1 cellular context compared by ENCODE assay signal in the genomic region with DNA sequence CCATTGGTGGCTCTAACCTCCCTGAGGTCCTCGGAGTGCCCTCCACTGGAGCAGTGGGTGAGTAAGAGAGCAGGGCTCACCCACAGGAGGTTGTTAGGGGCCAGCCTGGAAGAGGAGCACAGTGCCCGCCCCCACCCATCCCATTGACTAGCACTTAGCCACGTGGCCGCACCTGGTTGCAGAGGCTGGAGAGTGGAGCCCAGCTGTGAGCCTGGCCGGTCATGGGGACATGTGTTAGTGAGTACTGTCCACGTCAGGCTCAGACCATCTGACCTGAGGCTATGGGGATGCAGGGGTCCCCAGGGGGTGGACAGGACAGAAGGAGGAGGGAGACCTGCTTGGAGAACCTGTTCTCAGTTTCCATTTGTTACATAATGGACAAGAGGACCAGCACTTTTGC.
TF ChIP-seq lines count a peak whose summit lies in the region.

No MANE protein-coding gene starts in this region.

TF ChIP-seq in K562, 482 proteins besides CTCF, POLR2A, EP300 and RAD21:
- TF ChIP-seq, protein P1, sequence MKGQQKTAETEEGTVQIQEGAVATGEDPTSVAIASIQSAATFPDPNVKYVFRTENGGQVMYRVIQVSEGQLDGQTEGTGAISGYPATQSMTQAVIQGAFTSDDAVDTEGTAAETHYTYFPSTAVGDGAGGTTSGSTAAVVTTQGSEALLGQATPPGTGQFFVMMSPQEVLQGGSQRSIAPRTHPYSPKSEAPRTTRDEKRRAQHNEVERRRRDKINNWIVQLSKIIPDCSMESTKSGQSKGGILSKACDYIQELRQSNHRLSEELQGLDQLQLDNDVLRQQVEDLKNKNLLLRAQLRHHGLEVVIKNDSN (CRISPR knock-in tag; IDR thresholded peaks at IDR 0.05) = no peak
- TF ChIP-seq, protein P2, sequence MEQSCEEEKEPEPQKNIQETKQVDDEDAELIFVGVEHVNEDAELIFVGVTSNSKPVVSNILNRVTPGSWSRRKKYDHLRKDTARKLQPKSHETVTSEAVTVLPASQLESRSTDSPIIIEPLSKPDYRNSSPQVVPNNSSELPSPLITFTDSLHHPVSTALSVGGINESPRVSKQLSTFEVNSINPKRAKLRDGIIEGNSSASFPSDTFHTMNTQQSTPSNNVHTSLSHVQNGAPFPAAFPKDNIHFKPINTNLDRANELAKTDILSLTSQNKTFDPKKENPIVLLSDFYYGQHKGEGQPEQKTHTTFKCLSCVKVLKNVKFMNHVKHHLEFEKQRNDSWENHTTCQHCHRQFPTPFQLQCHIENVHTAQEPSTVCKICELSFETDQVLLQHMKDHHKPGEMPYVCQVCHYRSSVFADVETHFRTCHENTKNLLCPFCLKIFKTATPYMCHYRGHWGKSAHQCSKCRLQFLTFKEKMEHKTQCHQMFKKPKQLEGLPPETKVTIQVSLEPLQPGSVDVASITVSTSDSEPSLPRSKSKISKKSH (CRISPR knock-in tag; IDR thresholded peaks at IDR 0.05) = no peak
- TF ChIP-seq CCNT2 (IDR thresholded peaks at IDR 0.05; ENCODE audit: borderline replicate concordance, extremely low read depth, insufficient read length, low read depth, low read length) (no peak), ARNT (IDR thresholded peaks at IDR 0.05) (no peak), SLC30A9 (CRISPR knock-in tag; IDR thresholded peaks at IDR 0.05) (no peak), ZNF282 (CRISPR knock-in tag; IDR thresholded peaks at IDR 0.05) (no peak), ZNF197 (CRISPR knock-in tag; IDR thresholded peaks at IDR 0.05; ENCODE audit: low read depth) (no peak), ZNF23 (CRISPR knock-in tag; IDR thresholded peaks at IDR 0.05) (no peak), TFAM (CRISPR knock-in tag; conservative IDR thresholded peaks at IDR 0.05) (no peak), ZFP36 (IDR thresholded peaks at IDR 0.05; ENCODE audit: low read depth, low read length, partially characterized antibody) (no peak), TAL1 (IDR thresholded peaks at IDR 0.05) (no peak), SMAD1 (IDR thresholded peaks at IDR 0.05; ENCODE audit: low read depth, low read length, partially characterized antibody) (no peak), GABPA (tag; conservative IDR thresholded peaks at IDR 0.05; ENCODE audit: low read depth) (no peak), SMARCC2 (IDR thresholded peaks at IDR 0.05; ENCODE audit: low read depth) (no peak), CHD1 (IDR thresholded peaks at IDR 0.05; ENCODE audit: low read length) (no peak), SPI1 (IDR thresholded peaks at IDR 0.05; ENCODE audit: borderline replicate concordance, low read depth, low read length) (no peak), PHTF2 (CRISPR knock-in tag; IDR thresholded peaks at IDR 0.05) (no peak)
- TF ChIP-seq, protein P3, sequence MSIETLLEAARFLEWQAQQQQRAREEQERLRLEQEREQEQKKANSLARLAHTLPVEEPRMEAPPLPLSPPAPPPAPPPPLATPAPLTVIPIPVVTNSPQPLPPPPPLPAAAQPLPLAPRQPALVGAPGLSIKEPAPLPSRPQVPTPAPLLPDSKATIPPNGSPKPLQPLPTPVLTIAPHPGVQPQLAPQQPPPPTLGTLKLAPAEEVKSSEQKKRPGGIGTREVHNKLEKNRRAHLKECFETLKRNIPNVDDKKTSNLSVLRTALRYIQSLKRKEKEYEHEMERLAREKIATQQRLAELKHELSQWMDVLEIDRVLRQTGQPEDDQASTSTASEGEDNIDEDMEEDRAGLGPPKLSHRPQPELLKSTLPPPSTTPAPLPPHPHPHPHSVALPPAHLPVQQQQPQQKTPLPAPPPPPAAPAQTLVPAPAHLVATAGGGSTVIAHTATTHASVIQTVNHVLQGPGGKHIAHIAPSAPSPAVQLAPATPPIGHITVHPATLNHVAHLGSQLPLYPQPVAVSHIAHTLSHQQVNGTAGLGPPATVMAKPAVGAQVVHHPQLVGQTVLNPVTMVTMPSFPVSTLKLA (conservative IDR thresholded peaks at IDR 0.05) = no peak
- TF ChIP-seq, protein P4, sequence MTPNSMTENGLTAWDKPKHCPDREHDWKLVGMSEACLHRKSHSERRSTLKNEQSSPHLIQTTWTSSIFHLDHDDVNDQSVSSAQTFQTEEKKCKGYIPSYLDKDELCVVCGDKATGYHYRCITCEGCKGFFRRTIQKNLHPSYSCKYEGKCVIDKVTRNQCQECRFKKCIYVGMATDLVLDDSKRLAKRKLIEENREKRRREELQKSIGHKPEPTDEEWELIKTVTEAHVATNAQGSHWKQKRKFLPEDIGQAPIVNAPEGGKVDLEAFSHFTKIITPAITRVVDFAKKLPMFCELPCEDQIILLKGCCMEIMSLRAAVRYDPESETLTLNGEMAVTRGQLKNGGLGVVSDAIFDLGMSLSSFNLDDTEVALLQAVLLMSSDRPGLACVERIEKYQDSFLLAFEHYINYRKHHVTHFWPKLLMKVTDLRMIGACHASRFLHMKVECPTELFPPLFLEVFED (CRISPR knock-in tag; conservative IDR thresholded peaks at IDR 0.05) = no peak
- TF ChIP-seq, protein P5, sequence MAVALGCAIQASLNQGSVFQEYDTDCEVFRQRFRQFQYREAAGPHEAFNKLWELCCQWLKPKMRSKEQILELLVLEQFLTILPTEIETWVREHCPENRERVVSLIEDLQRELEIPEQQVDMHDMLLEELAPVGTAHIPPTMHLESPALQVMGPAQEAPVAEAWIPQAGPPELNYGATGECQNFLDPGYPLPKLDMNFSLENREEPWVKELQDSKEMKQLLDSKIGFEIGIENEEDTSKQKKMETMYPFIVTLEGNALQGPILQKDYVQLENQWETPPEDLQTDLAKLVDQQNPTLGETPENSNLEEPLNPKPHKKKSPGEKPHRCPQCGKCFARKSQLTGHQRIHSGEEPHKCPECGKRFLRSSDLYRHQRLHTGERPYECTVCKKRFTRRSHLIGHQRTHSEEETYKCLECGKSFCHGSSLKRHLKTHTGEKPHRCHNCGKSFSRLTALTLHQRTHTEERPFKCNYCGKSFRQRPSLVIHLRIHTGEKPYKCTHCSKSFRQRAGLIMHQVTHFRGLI (CRISPR knock-in tag; IDR thresholded peaks at IDR 0.05) = no peak
